8 cellular contexts compared by ENCODE assay signal in genomic region chr6:22145823-22146379, GRCh38.
DNase-seq lines count a peak whose midpoint lies in the region; FAIRE-seq and TF ChIP-seq lines count a peak whose summit lies in the region.

No MANE protein-coding gene starts in this region.

- FAIRE-seq in GM12891 (lab: Jason Lieb, UNC), result no peak

- 33 to 34% methylated on average over 2 of the region's 5 CpGs for WGBS in mesodermal cell (ENCODE audit: insufficient coverage in 2 of 2), 2 experiments

- TF ChIP-seq CTCF in colonic mucosa (IDR thresholded peaks at IDR 0.05), result no peak
- no peak for TF ChIP-seq CTCF in GM13976 (IDR thresholded peaks at IDR 0.05; ENCODE audit: borderline replicate concordance, control extremely low read depth, extremely low read depth, insufficient read depth, missing control alignments)

- peak; percentile 12 for DNase-seq in GM04503 (ENCODE audit: low read depth)
- peak; percentile 12 for DNase-seq in NCI-H510A (lab: John Stamatoyannopoulos, UW)
- peak; percentile 26 for DNase-seq in colonic mucosa
- DNase-seq in GM13976 (ENCODE audit: low spot score), result no peak
- no peak for DNase-seq in activated effector memory CD4-positive, alpha-beta T cell treated with Interleukin-2 at 50 U/mL for 16 hours
- DNase-seq in activated effector memory CD4-positive, alpha-beta T cell treated with anti-CD3 and anti-CD28 coated beads, Interleukin-2, amount 50 U/mL, for 16 hours, result no peak
- DNase-seq in GM12891 (ENCODE audit: insufficient read length, low spot score), result no peak

- no peaks in the 10 kb centered on the region for H3K36me3 ChIP-seq in colonic mucosa
- H3K36me3 ChIP-seq in mesodermal cell (ENCODE audit: control insufficient read depth, insufficient read depth, low read length), result no peaks in the 10 kb centered on the region

- no peak overlapping the region for H3K9ac ChIP-seq in colonic mucosa (ENCODE audit: low read depth in 2 of 2, low read length in 2 of 2)

- intact Hi-C loops in colonic mucosa (cut with DNase I), result no loop called here

- no peaks in the 10 kb centered on the region for H3K9me3 ChIP-seq in colonic mucosa
- H3K9me3 ChIP-seq in mesodermal cell (ENCODE audit: control insufficient read depth, low read length), result no peaks in the 10 kb centered on the region

- in situ Hi-C loops in GM13976 (cut with MboI; ENCODE audit: low sequenced_read_pairs, unreplicated experiment), result no loop called here

- H3K4me3 ChIP-seq in colonic mucosa, result no peak overlapping the region
- H3K4me3 ChIP-seq in mesodermal cell (ENCODE audit: extremely low read depth, insufficient read depth, low read length, poor library complexity, severe bottlenecking), result no peak overlapping the region

- H3K4me1 ChIP-seq in colonic mucosa (no peaks in the 10 kb centered on the region), mesodermal cell (ENCODE audit: control insufficient read depth, insufficient read depth, low read length, poor library complexity, severe bottlenecking) (peaks cover 22% of the 10 kb centered on the region)

- no peak overlapping the region for H3K27ac ChIP-seq in colonic mucosa
- H3K27ac ChIP-seq in mesodermal cell (ENCODE audit: low read depth, low read length, severe bottlenecking), result peak overlapping the region; percentile 37

- no peak for TF ChIP-seq POLR2A in GM12891 (IDR thresholded peaks at IDR 0.05; ENCODE audit: low read depth, low read length)

- H3K27me3 ChIP-seq in colonic mucosa, result no peaks in the 10 kb centered on the region

TF ChIP-seq in GM12891, 5 proteins besides CTCF, POLR2A, EP300 and RAD21:
- no peak for TF ChIP-seq SPI1 (IDR thresholded peaks at IDR 0.05; ENCODE audit: low read depth, low read length)
- no peak for TF ChIP-seq TAF1 (IDR thresholded peaks at IDR 0.05; ENCODE audit: low read depth, low read length)
- no peak for TF ChIP-seq POLR2AphosphoS5 (IDR thresholded peaks at IDR 0.05; ENCODE audit: low read depth, low read length)
- TF ChIP-seq PAX5 (IDR thresholded peaks at IDR 0.05; ENCODE audit: insufficient read depth, low read length, severe bottlenecking), result no peak
- TF ChIP-seq POU2F2 (IDR thresholded peaks at IDR 0.05; ENCODE audit: low read depth, low read length), result no peak

Comparison
In these comparisons a context has a peak if more than half of its experiments do, and no peak if none do; other contexts are left out.
1. DNase-seq: peak in GM04503 (single experiment), NCI-H510A (single experiment) and colonic mucosa (single experiment); none in GM13976 (single experiment), activated effector memory CD4-positive, alpha-beta T cell treated with Interleukin-2 at 50 U/mL for 16 hours (single experiment), activated effector memory CD4-positive, alpha-beta T cell treated with anti-CD3 and anti-CD28 coated beads, Interleukin-2, amount 50 U/mL, for 16 hours (single experiment) and GM12891 (single experiment).